Comparison of ENCODE assay signal across 34 cellular contexts in the genomic region with DNA sequence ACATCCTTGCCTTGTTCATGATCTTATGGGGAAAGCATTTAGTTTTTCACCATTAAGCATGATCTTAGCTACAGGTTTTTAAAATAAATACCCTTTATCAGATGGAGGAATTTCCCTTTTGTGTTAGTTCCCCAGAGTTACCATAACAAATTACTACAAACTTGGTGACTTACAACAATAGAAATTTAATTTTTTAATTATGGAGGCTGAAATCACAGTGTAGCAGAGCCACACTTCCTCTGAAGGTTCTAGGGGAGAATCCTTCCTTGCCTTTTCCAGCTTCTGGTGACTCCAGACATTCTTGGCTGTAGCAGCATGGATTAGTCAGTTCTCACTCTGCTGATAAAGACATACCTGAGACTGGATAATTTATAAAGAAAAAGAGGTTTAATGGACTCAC. TPM values are rescaled to one million over a fixed set of nuclear protein-coding genes. Genes with fewer than 3 reads are reported as not detected.
DNase-seq lines count a peak whose midpoint lies in the region; ATAC-seq and TF ChIP-seq lines count a peak whose summit lies in the region.
"Had no signal": no experiment of that assay in that cellular context is flagged by ENCODE, and none has a peak within 500 bp of the region (broad histone marks: within the 10 kb centered on the region; RNA-seq: fewer than 3 reads in every experiment).

No MANE protein-coding gene starts in this region.

- H3K36me3 Mint-ChIP-seq in T-helper 17 cell (ENCODE audit: low read depth), result peaks cover 5% of the 10 kb centered on the region
- H3K36me3 Mint-ChIP-seq: activated naive CD4-positive, alpha-beta T cell treated with anti-CD3 and anti-CD28 coated beads, Interleukin-2, amount 50 U/mL, for 72 hours; neural progenitor cell had no signal

- H3K9me3 ChIP-seq in T-helper 17 cell (ENCODE audit: control insufficient read depth, low read length, poor library complexity, severe bottlenecking) (no peaks in the 10 kb centered on the region), PC-3 (ENCODE audit: low read length) (no peaks in the 10 kb centered on the region)
- H3K9me3 ChIP-seq: BE2C, left ventricle myocardium inferior, MG63, thyroid gland, uterus had no signal

- H3K27me3 ChIP-seq in PC-3 (ENCODE audit: low read length), result no peaks in the 10 kb centered on the region
- H3K27me3 ChIP-seq: BE2C, MG63, neural progenitor cell, thyroid gland, uterus had no signal

- ATAC-seq in T-helper 17 cell (no peak), PC-3 (no peak), HG02588 (IDR thresholded peaks at IDR 0.05; ENCODE audit: unreplicated experiment) (no peak)
- ATAC-seq: activated naive CD4-positive, alpha-beta T cell treated with anti-CD3 and anti-CD28 coated beads, Interleukin-2, amount 50 U/mL, for 72 hours; CD8-positive, alpha-beta T cell; GM12878; Panc1; sciatic nerve; stimulated activated naive CD8-positive, alpha-beta T cell treated with anti-CD3 and anti-CD28 coated beads, Interleukin-15, amount 100 ng/mL, for 72 hours had no signal

- H3K27ac Mint-ChIP-seq in T-helper 17 cell, result peak overlapping the region; percentile 61
- H3K27ac Mint-ChIP-seq: activated naive CD4-positive, alpha-beta T cell treated with anti-CD3 and anti-CD28 coated beads, Interleukin-2, amount 50 U/mL, for 72 hours; CD8-positive, alpha-beta T cell; neural progenitor cell; stimulated activated naive CD8-positive, alpha-beta T cell treated with anti-CD3 and anti-CD28 coated beads, Interleukin-15, amount 100 ng/mL, for 72 hours had no signal

- no peak overlapping the region for H3K4me3 Mint-ChIP-seq in T-helper 17 cell
- H3K4me3 Mint-ChIP-seq: CD8-positive, alpha-beta T cell; neural progenitor cell; stimulated activated naive CD8-positive, alpha-beta T cell treated with anti-CD3 and anti-CD28 coated beads, Interleukin-15, amount 100 ng/mL, for 72 hours had no signal

- no peaks in the 10 kb centered on the region for H3K9me2 ChIP-seq in PC-3 (replicated peaks; ENCODE audit: low read length)

- TF ChIP-seq CTCF in choroid plexus epithelial cell (conservative IDR thresholded peaks at IDR 0.05; ENCODE audit: low read depth, low read length) (no peak), PC-3 (conservative IDR thresholded peaks at IDR 0.05; ENCODE audit: low read depth, low read length) (no peak)

- H3K79me2 ChIP-seq in PC-3 (ENCODE audit: low read length), result no peaks in the 10 kb centered on the region

- H3K9ac ChIP-seq in PC-3 (ENCODE audit: low read length), result no peak overlapping the region
- H3K9ac ChIP-seq: neural progenitor cell had no signal

- H3F3A ChIP-seq in PC-3 (ENCODE audit: low read length, unreplicated experiment), result no peaks in the 10 kb centered on the region

- no peak overlapping the region for H3K4me2 ChIP-seq in PC-3 (ENCODE audit: low read length)
- H3K4me2 ChIP-seq: neural progenitor cell had no signal

- H3K27me3 Mint-ChIP-seq in T-helper 17 cell, result no peaks in the 10 kb centered on the region
- H3K27me3 Mint-ChIP-seq: stimulated activated naive CD8-positive, alpha-beta T cell treated with anti-CD3 and anti-CD28 coated beads, Interleukin-15, amount 100 ng/mL, for 72 hours had no signal

- no peak for DNase-seq in T-helper 17 cell
- DNase-seq in choroid plexus epithelial cell (ENCODE audit: low read depth), result peak; percentile 34
- DNase-seq in kidney tubule cell (ENCODE audit: low spot score), result peak; percentile 60
- DNase-seq in substantia nigra (lab: John Stamatoyannopoulos, UW), result no peak
- no peak for DNase-seq in NCI-H2196 treated with DMSO at 0.1 percent for 48 hours (lab: John Stamatoyannopoulos, UW; ENCODE audit: unreplicated experiment)
- no peak for DNase-seq in PC-3
- DNase-seq: activated effector memory CD4-positive, alpha-beta T cell treated with Interleukin-2 at 50 U/mL for 16 hours; activated T-cell treated with anti-CD3 and anti-CD28 coated beads for 4 hours; BE2C; CD8-positive, alpha-beta T cell; cerebellar nuclear complex; EL; glutamatergic neuron; H7; KG1; left ventricle myocardium inferior; MG63; NCI-H1105; NCI-H187; NCI-H69; posterior cingulate gyrus; Right ventricle myocardium superior; stimulated activated naive CD8-positive, alpha-beta T cell treated with anti-CD3 and anti-CD28 coated beads, Interleukin-15, amount 100 ng/mL, for 72 hours; T-helper 9 cell; thyroid gland; uterus had no signal

- POLR2A ChIA-PET in PC-3 (lab: Charles Lee; ENCODE audit: unreplicated experiment), result no interaction called here

- no peaks in the 10 kb centered on the region for H3K4me1 ChIP-seq in PC-3 (ENCODE audit: insufficient read depth, low read length)
- H3K4me1 ChIP-seq: BE2C, neural progenitor cell, uterus had no signal

- intact Hi-C loops in PC-3 (cut with micrococcal nuclease), result no loop called here

- no peak overlapping the region for H2AFZ ChIP-seq in PC-3 (ENCODE audit: low read length)
- H2AFZ ChIP-seq: neural progenitor cell had no signal

- no peaks in the 10 kb centered on the region for H3K36me3 ChIP-seq in PC-3 (ENCODE audit: low read depth, low read length)
- H3K36me3 ChIP-seq: BE2C, neural progenitor cell, thyroid gland, uterus had no signal

- no peaks in the 10 kb centered on the region for H4K20me1 ChIP-seq in PC-3 (ENCODE audit: low read length)

- H3K4me3 ChIP-seq in choroid plexus epithelial cell (ENCODE audit: low read depth, low read length), result no peak overlapping the region
- H3K4me3 ChIP-seq in PC-3 (ENCODE audit: low read length), result no peak overlapping the region
- H3K4me3 ChIP-seq: GM12878, left ventricle myocardium inferior, MG63, neural progenitor cell, thyroid gland, uterus had no signal

- CTCF ChIA-PET in PC-3 (lab: Charles Lee), result no interaction called here

- BruUV-seq in PC-3 (replicated peaks; lab: Mats Ljungman, UMichigan), result no TSS peak

- H3K27ac ChIP-seq in substantia nigra (ENCODE audit: low read depth, low read length, poor library complexity, severe bottlenecking), result peak overlapping the region; percentile 77
- no peak overlapping the region for H3K27ac ChIP-seq in PC-3 (ENCODE audit: low read length)
- H3K27ac ChIP-seq: epithelial cell of prostate, HL-60, left ventricle myocardium inferior, neural progenitor cell, uterus had no signal

- H3K4me1 Mint-ChIP-seq in T-helper 17 cell, result peaks cover 12% of the 10 kb centered on the region
- H3K4me1 Mint-ChIP-seq: neural progenitor cell had no signal

RNA-seq across cellular contexts. Expression of a gene that starts 18.5 kb away (rescaled TPM):
- total RNA-seq in T-helper 17 cell (10 to 100 TPM; 11.8 to 14.7 TPM), PC-3 (2014; rRNA removed) (6.5 and 8.8 TPM in 2 replicates)

RNA-seq across cellular contexts. Expression of a gene that starts 38.3 kb away (rescaled TPM):
- total RNA-seq in T-helper 17 cell, result 10 to 100 TPM; 59.1 to 66.9 TPM
- total RNA-seq in PC-3 (2014; rRNA removed), result 42.6 and 45.2 TPM in 2 replicates

Comparison
In these comparisons a context has a peak if more than half of its experiments do, and no peak if none do; other contexts are left out.
1. DNase-seq: peak in choroid plexus epithelial cell (single experiment) and kidney tubule cell (single experiment); none in T-helper 17 cell (0 of 3), substantia nigra (0 of 49), NCI-H2196 treated with DMSO at 0.1 percent for 48 hours (single experiment) and PC-3 (single experiment).